25 cellular contexts compared by ENCODE assay signal in genomic region chr7:29516491-29516890, GRCh38. TPM values are rescaled to one million over a fixed set of nuclear protein-coding genes. Genes with fewer than 3 reads are reported as not detected.
"Had no signal": no experiment of that assay in that cellular context is flagged by ENCODE, and none has a peak within 500 bp of the region (broad histone marks: within the 10 kb centered on the region; RNA-seq: fewer than 3 reads in every experiment).

No MANE protein-coding gene starts in this region.

- H3K27ac ChIP-seq: gastroesophageal sphincter, heart right ventricle, lower lobe of right lung, neutrophil, pancreas, right lobe of liver, testis, tibial artery, vagina had no signal

- H3K4me1 ChIP-seq: gastroesophageal sphincter, heart right ventricle, lower lobe of right lung, pancreas, right lobe of liver, testis, tibial artery, vagina had no signal

- H3K27me3 ChIP-seq: gastroesophageal sphincter, heart right ventricle, neutrophil, pancreas, right lobe of liver, testis, tibial artery, vagina had no signal

- H3K4me3 ChIP-seq: gastroesophageal sphincter, heart right ventricle, lower lobe of right lung, pancreas, right lobe of liver, testis, tibial artery, vagina had no signal

- DNase-seq: cerebellar nuclear complex; cortex of kidney; effector memory CD8-positive, alpha-beta T cell; foreskin fibroblast; heart right ventricle; hippocampal formation; left cardiac atrium; left ventricle myocardium superior; lower lobe of right lung; naive B cell; pancreas; right lobe of liver; stimulated activated CD4-positive, alpha-beta T cell treated with anti-CD3 and anti-CD28 coated beads, Interleukin-2, amount 100 ng/mL, for 24 hours; stimulated activated CD4-positive, alpha-beta T cell treated with anti-CD3 and anti-CD28 coated beads, Interleukin-4, amount 100 ng/mL, for 24 hours; stimulated activated naive CD4-positive, alpha-beta T cell treated with Interleukin-2 at 50 U/mL for 16 hours; substantia nigra; testis; tibial artery had no signal

- H3K9me3 ChIP-seq: lower lobe of right lung, neutrophil, pancreas, right lobe of liver, testis, vagina had no signal

- ATAC-seq: effector memory CD8-positive, alpha-beta T cell; gastroesophageal sphincter; heart right ventricle; left cardiac atrium; left ventricle myocardium superior had no signal

- H3K36me3 ChIP-seq: neutrophil, tibial artery, vagina had no signal

RNA-seq across cellular contexts. Expression of gene PRR15, which starts 47.1 kb away (rescaled TPM):
- total RNA-seq: mononuclear cell; natural killer cell treated with Interleukin-12 subunit alpha and Interleukin-12 subunit beta and Interleukin-15 and Interleukin-18, amount 100 ng/mL, for 72 hours; neural crest cell; skeletal muscle tissue; vagina had no signal
